ENCODE assay signal across 1 cellular context in the genomic region with DNA sequence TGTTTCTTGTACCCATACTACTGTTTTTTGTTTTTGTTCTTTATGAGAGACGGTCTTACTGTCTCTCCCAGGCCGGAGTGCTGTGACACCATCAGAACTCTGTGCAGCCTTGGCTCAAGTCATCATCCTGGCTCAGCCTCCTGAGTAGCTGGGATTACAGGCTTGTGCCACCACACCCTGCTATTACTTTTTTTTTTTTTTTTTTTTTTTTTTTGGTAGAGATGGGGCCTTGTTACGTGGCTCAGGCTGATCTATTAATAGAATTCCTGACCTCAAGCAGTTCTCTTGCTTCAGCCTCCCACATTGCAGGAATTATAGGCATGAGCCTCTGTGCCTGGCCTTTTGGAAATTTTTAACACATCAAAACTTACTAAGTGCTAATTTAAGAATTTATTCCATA.
TF ChIP-seq lines count a peak whose summit lies in the region.

No MANE protein-coding gene starts in this region.

TF ChIP-seq in WTC11, 78 proteins besides CTCF, POLR2A, EP300 and RAD21 (continued from another document):
- TF ChIP-seq KAT7 (CRISPR knock-in tag; IDR thresholded peaks at IDR 0.05; ENCODE audit: borderline replicate concordance) (no peak), ZBTB21 (CRISPR knock-in tag; IDR thresholded peaks at IDR 0.05; ENCODE audit: borderline replicate concordance) (no peak), ATF3 (CRISPR knock-in tag; conservative IDR thresholded peaks at IDR 0.05) (no peak), ETV6 (CRISPR knock-in tag; IDR thresholded peaks at IDR 0.05) (no peak), ATF6 (CRISPR knock-in tag; IDR thresholded peaks at IDR 0.05) (no peak), NFYB (CRISPR knock-in tag; conservative IDR thresholded peaks at IDR 0.05; ENCODE audit: low read depth) (no peak), TCF7 (CRISPR knock-in tag; IDR thresholded peaks at IDR 0.05; ENCODE audit: low read depth) (no peak), ZNF232 (CRISPR knock-in tag; IDR thresholded peaks at IDR 0.05) (no peak), ZSCAN18 (CRISPR knock-in tag; IDR thresholded peaks at IDR 0.05) (no peak), ZNF263 (CRISPR knock-in tag; IDR thresholded peaks at IDR 0.05; ENCODE audit: low read depth) (no peak), ATF2 (CRISPR knock-in tag; IDR thresholded peaks at IDR 0.05; ENCODE audit: borderline replicate concordance, low read depth) (no peak), ZNF317 (CRISPR knock-in tag; IDR thresholded peaks at IDR 0.05; ENCODE audit: borderline replicate concordance, low read depth) (no peak), TP53 (CRISPR knock-in tag; IDR thresholded peaks at IDR 0.05) (no peak), CREM (CRISPR knock-in tag; IDR thresholded peaks at IDR 0.05) (no peak), HMGA2 (CRISPR knock-in tag; IDR thresholded peaks at IDR 0.05) (no peak)
